In genomic region chr13:35833571-35834305, GRCh38 we compare ENCODE assay signal across 21 cellular contexts.
DNase-seq lines count a peak whose midpoint lies in the region; ATAC-seq lines count a peak whose summit lies in the region.
"Had no signal": no experiment of that assay in that cellular context is flagged by ENCODE, and none has a peak within 500 bp of the region (broad histone marks: within the 10 kb centered on the region; RNA-seq: fewer than 3 reads in every experiment).

No MANE protein-coding gene starts in this region.

- H3K4me3 ChIP-seq in trophoblast cell (ENCODE audit: low read depth, low read length): no peak overlapping the region
- H3K4me3 ChIP-seq: GM23248, SJSA1 had no signal

- no peaks in the 10 kb centered on the region for H3K36me3 Mint-ChIP-seq in activated CD4-positive, alpha-beta memory T cell treated with anti-CD3 and anti-CD28 coated beads for 36 hours
- H3K36me3 Mint-ChIP-seq: IgD-negative memory B cell had no signal

- POLR2A ChIA-PET in activated CD4-positive, alpha-beta memory T cell treated with anti-CD3 and anti-CD28 coated beads for 36 hours (lab: Charles Lee): no interaction called here

- no peaks in the 10 kb centered on the region for H3K79me1 ChIP-seq in trophoblast cell (ENCODE audit: low read length)

- no CpG with 5 or more reads among the region's 8 CpGs for WGBS in trophoblast cell (ENCODE audit: extremely low coverage, insufficient coverage, insufficient read length)

- no peak overlapping the region for H3K27ac Mint-ChIP-seq in activated CD4-positive, alpha-beta memory T cell treated with anti-CD3 and anti-CD28 coated beads for 36 hours
- H3K27ac Mint-ChIP-seq: IgD-negative memory B cell had no signal

- no peak overlapping the region for H4K12ac ChIP-seq in trophoblast cell (ENCODE audit: low read depth, low read length)

- no peak overlapping the region for H2BK120ac ChIP-seq in trophoblast cell (ENCODE audit: insufficient read depth, low read length, poor library complexity)

- H4K91ac ChIP-seq in trophoblast cell (ENCODE audit: low read depth, low read length): no peak overlapping the region

- no peak overlapping the region for H2AFZ ChIP-seq in trophoblast cell (ENCODE audit: insufficient read depth, low read length, poor library complexity)
- H2AFZ ChIP-seq: GM23248 had no signal

- no peak overlapping the region for H3K4me2 ChIP-seq in trophoblast cell (ENCODE audit: low read length)
- H3K4me2 ChIP-seq: KMS-11 had no signal

- no peaks in the 10 kb centered on the region for H3K9me3 ChIP-seq in trophoblast cell (ENCODE audit: insufficient read depth, low read depth, low read length)
- H3K9me3 ChIP-seq: SJSA1 had no signal

- H3K27me3 ChIP-seq in trophoblast cell (ENCODE audit: insufficient read depth, low read length): no peaks in the 10 kb centered on the region
- H3K27me3 ChIP-seq: SJSA1 had no signal

- H3K9me3 Mint-ChIP-seq in activated CD4-positive, alpha-beta memory T cell treated with anti-CD3 and anti-CD28 coated beads for 36 hours: no peaks in the 10 kb centered on the region

- intact Hi-C loops in activated CD4-positive, alpha-beta memory T cell treated with anti-CD3 and anti-CD28 coated beads for 36 hours (cut with micrococcal nuclease): no loop called here

- H2BK12ac ChIP-seq in trophoblast cell (ENCODE audit: low read length): no peak overlapping the region

- no peak overlapping the region for H3K18ac ChIP-seq in trophoblast cell (ENCODE audit: low read length)

- H4K8ac ChIP-seq in trophoblast cell (ENCODE audit: low read depth, low read length): no peak overlapping the region

- H3K27ac ChIP-seq in trophoblast cell (ENCODE audit: low read depth, low read length): no peak overlapping the region
- H3K27ac ChIP-seq: GM23248, KMS-11, SJSA1 had no signal

- CTCF ChIA-PET in activated CD4-positive, alpha-beta memory T cell treated with anti-CD3 and anti-CD28 coated beads for 36 hours (lab: Charles Lee): no interaction called here

- no peaks in the 10 kb centered on the region for H3K36me3 ChIP-seq in trophoblast cell (ENCODE audit: control insufficient read depth in 1 of 2, insufficient read depth in 2 of 2, low read length in 2 of 2)
- H3K36me3 ChIP-seq: SJSA1 had no signal

- H3K4ac ChIP-seq in trophoblast cell (ENCODE audit: low read depth, low read length): no peak overlapping the region

- DNase-seq in DMS 273 (lab: John Stamatoyannopoulos, UW; ENCODE audit: unreplicated experiment) (peak; percentile 71), NCI-H1694 treated with DMSO at 0.1 percent for 48 hours (lab: John Stamatoyannopoulos, UW) (peak; percentile 63), cerebellar cortex (ENCODE audit: low spot score) (peak; percentile 89), trophoblast cell (peak; percentile 15 to 80), RKO (ENCODE audit: low spot score) (no peak)
- DNase-seq in activated CD4-positive, alpha-beta memory T cell treated with anti-CD3 and anti-CD28 coated beads for 36 hours: no peak
- DNase-seq: 8988T; DMS53; GM23248; MM.1S; NCI-H2081 treated with DMSO at 0.1 percent for 48 hours; NCI-H526; NCI-H82; NK-92 treated with Interleukin-12 subunit alpha and Interleukin-12 subunit beta, amount 100 ng/mL, for 24 hours; PC-3 had no signal

- H3K4me1 ChIP-seq in trophoblast cell (ENCODE audit: control insufficient read depth in 1 of 2, insufficient read depth in 2 of 2, low read length in 2 of 2): no peaks in the 10 kb centered on the region

- H3K9ac ChIP-seq in trophoblast cell (ENCODE audit: low read length): no peak overlapping the region
- H3K9ac ChIP-seq: GM23248, KMS-11 had no signal

- ATAC-seq in HG02588 (IDR thresholded peaks at IDR 0.05; ENCODE audit: unreplicated experiment) (no peak), HG03571 (IDR thresholded peaks at IDR 0.05; ENCODE audit: unreplicated experiment) (no peak)
- ATAC-seq: PC-3, Right ventricle myocardium inferior had no signal

- no peak overlapping the region for H3K14ac ChIP-seq in trophoblast cell (ENCODE audit: low read length)

- H2AK5ac ChIP-seq in trophoblast cell (ENCODE audit: low read length): no peak overlapping the region

- H3K4me1 Mint-ChIP-seq in activated CD4-positive, alpha-beta memory T cell treated with anti-CD3 and anti-CD28 coated beads for 36 hours (ENCODE audit: low read depth): no peaks in the 10 kb centered on the region
- H3K4me1 Mint-ChIP-seq: IgD-negative memory B cell had no signal

- H2BK5ac ChIP-seq in trophoblast cell (ENCODE audit: low read depth, low read length, poor library complexity): no peak overlapping the region

- no peak overlapping the region for H3K23ac ChIP-seq in trophoblast cell (ENCODE audit: low read length)

- no peaks in the 10 kb centered on the region for H3K79me2 ChIP-seq in trophoblast cell (ENCODE audit: control insufficient read depth, insufficient read depth, low read length, poor library complexity)

- H3K27me3 Mint-ChIP-seq in activated CD4-positive, alpha-beta memory T cell treated with anti-CD3 and anti-CD28 coated beads for 36 hours: no peaks in the 10 kb centered on the region

- no peak overlapping the region for H3K4me3 Mint-ChIP-seq in activated CD4-positive, alpha-beta memory T cell treated with anti-CD3 and anti-CD28 coated beads for 36 hours
- H3K4me3 Mint-ChIP-seq: IgD-negative memory B cell had no signal

Comparison
In these comparisons a context has a peak if more than half of its experiments do, and no peak if none do; other contexts are left out.
1. DNase-seq: peak in DMS 273 (single experiment), NCI-H1694 treated with DMSO at 0.1 percent for 48 hours (single experiment), cerebellar cortex (single experiment) and trophoblast cell (2 of 2); none in activated CD4-positive, alpha-beta memory T cell treated with anti-CD3 and anti-CD28 coated beads for 36 hours (single experiment) and RKO (single experiment).